14 cellular contexts compared by ENCODE assay signal in the genomic region with DNA sequence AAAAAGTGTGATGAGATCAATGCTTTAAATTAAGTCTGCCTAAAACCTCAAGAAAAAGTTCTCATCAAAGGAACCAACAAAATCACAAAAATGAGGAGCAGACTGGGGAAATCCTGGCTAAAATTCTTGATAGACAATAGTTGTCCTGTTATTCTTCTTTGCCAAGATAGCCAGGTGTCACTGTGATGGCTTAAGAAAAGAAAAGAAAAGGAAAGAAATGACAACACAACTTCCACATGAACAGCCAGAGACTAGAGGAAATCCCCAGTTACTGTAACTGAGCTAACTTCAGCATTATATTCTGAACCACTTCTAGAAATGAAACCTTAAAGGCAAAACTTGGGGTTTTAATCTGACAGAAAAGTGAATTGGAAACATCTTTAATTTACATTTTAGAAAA.
DNase-seq lines count a peak whose midpoint lies in the region; ATAC-seq, FAIRE-seq and TF ChIP-seq lines count a peak whose summit lies in the region.
"Had no signal": no experiment of that assay in that cellular context is flagged by ENCODE, and none has a peak within 500 bp of the region (broad histone marks: within the 10 kb centered on the region; RNA-seq: fewer than 3 reads in every experiment).

No MANE protein-coding gene starts in this region.

- no peak overlapping the region for H3K4me3 Mint-ChIP-seq in mesothelial cell of epicardium
- H3K4me3 Mint-ChIP-seq: activated naive CD4-positive, alpha-beta T cell treated with anti-CD3 and anti-CD28 coated beads, Interleukin-2, amount 10 ng/mL, durations not matched to agents 7 days and 5 days; central memory CD8-positive, alpha-beta T cell had no signal

- H3K9me3 Mint-ChIP-seq in mesothelial cell of epicardium: no peaks in the 10 kb centered on the region
- H3K9me3 Mint-ChIP-seq: activated naive CD4-positive, alpha-beta T cell treated with anti-CD3 and anti-CD28 coated beads, Interleukin-2, amount 10 ng/mL, durations not matched to agents 7 days and 5 days; central memory CD8-positive, alpha-beta T cell had no signal

- no peaks in the 10 kb centered on the region for H3K36me3 Mint-ChIP-seq in mesothelial cell of epicardium
- H3K36me3 Mint-ChIP-seq: activated naive CD4-positive, alpha-beta T cell treated with anti-CD3 and anti-CD28 coated beads, Interleukin-2, amount 10 ng/mL, durations not matched to agents 7 days and 5 days had no signal

- no peak overlapping the region for H3K4me3 ChIP-seq in GM12864 (ENCODE audit: low read depth, low read length)
- H3K4me3 ChIP-seq: suprapubic skin had no signal

- peak; percentile 86 for FAIRE-seq in GM19239 (lab: Jason Lieb, UNC)

- H3K27me3 Mint-ChIP-seq in mesothelial cell of epicardium (ENCODE audit: low read depth): no peaks in the 10 kb centered on the region

- H3K4me1 Mint-ChIP-seq in mesothelial cell of epicardium: no peaks in the 10 kb centered on the region
- H3K4me1 Mint-ChIP-seq: activated naive CD4-positive, alpha-beta T cell treated with anti-CD3 and anti-CD28 coated beads, Interleukin-2, amount 10 ng/mL, durations not matched to agents 7 days and 5 days; central memory CD8-positive, alpha-beta T cell had no signal

- ATAC-seq in HG02642 (IDR thresholded peaks at IDR 0.05; ENCODE audit: poor library complexity, unreplicated experiment) (peak; percentile 76), HG03442 (IDR thresholded peaks at IDR 0.05; ENCODE audit: unreplicated experiment) (peak; percentile 77), GM19035 (IDR thresholded peaks at IDR 0.05; ENCODE audit: unreplicated experiment) (no peak)

- H3K27ac Mint-ChIP-seq in mesothelial cell of epicardium: no peak overlapping the region
- H3K27ac Mint-ChIP-seq: activated naive CD4-positive, alpha-beta T cell treated with anti-CD3 and anti-CD28 coated beads, Interleukin-2, amount 10 ng/mL, durations not matched to agents 7 days and 5 days had no signal

- DNase-seq in GM12864 (ENCODE audit: low read depth): peak; percentile 40
- no peak for DNase-seq in GM19239 (ENCODE audit: insufficient read length, low spot score)
- DNase-seq in retina: no peak
- DNase-seq in OCI-M2 (lab: John Stamatoyannopoulos, UW; ENCODE audit: unreplicated experiment): no peak
- DNase-seq in mesothelial cell of epicardium (ENCODE audit: low spot score in 2 of 2, unreplicated experiment in 2 of 2): no peak
- DNase-seq: activated naive CD4-positive, alpha-beta T cell treated with anti-CD3 and anti-CD28 coated beads, Interleukin-2, amount 10 ng/mL, durations not matched to agents 7 days and 5 days; DMS53; NCI-H1694 treated with DMSO at 0.1 percent for 48 hours; NK-92 treated with Interleukin-12 subunit alpha and Interleukin-12 subunit beta, amount 100 ng/mL, for 24 hours had no signal

- TF ChIP-seq CTCF in GM12864 (IDR thresholded peaks at IDR 0.05; ENCODE audit: low read depth, low read length, missing control alignments) (no peak), mesothelial cell of epicardium (IDR thresholded peaks at IDR 0.05; ENCODE audit: unreplicated experiment) (no peak)
